19 cellular contexts compared by ENCODE assay signal in the genomic region with DNA sequence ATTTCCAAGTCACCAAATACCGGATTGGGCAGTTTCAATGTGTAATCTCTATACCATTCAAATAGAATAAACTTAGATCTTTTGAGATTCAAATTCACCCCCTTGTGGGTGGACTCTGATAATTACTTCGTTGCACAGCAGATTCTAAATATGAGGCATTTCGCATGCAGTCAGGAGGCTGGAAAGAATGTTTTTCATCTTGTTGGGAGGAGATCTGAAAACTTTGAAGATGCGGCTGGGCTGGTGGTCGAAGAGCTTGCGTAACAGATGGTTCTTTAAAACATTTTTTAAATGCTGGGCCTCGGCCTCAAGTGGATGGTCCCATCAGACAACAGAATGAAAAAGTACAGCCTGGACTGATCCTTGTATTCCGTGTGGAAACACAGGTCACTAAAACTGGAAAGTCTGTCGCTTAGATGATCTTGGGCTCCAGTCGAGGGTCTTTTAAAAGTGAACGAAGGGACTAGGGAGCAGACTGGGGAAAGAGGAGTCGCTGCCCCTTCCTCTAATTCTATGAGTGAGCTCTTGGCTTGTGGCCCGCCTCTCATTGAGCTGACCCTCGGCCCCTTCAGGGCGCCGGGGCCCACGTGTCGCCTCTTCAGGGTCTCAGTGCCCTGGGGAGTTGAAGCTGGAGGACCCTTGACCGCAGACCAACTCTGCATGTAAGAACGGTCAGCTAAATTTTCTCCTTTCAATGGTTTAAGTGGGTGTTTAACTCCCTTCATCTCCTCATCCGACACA. TPM values are rescaled to one million over a fixed set of nuclear protein-coding genes. Genes with fewer than 3 reads are reported as not detected.
DNase-seq lines count a peak whose midpoint lies in the region; ATAC-seq and TF ChIP-seq lines count a peak whose summit lies in the region.
"Had no signal": no experiment of that assay in that cellular context is flagged by ENCODE, and none has a peak within 500 bp of the region (broad histone marks: within the 10 kb centered on the region; RNA-seq: fewer than 3 reads in every experiment).

No MANE protein-coding gene starts in this region.

- H3K27ac ChIP-seq in CD8-positive, alpha-beta T cell (ENCODE audit: low read depth, low read length) = no peak overlapping the region
- no peak overlapping the region for H3K27ac ChIP-seq in MM.1S (ENCODE audit: low read length)
- H3K27ac ChIP-seq: BLaER1, HL-60, WERI-Rb-1 had no signal

- H2AFZ ChIP-seq in MM.1S (ENCODE audit: low read length) = no peak overlapping the region

- no peak for TF ChIP-seq CTCF in CD8-positive, alpha-beta T cell (IDR thresholded peaks at IDR 0.05)
- no peak for TF ChIP-seq CTCF in nephron progenitor cell (IDR thresholded peaks at IDR 0.05)
- no peak for TF ChIP-seq CTCF in MM.1S (IDR thresholded peaks at IDR 0.05; ENCODE audit: low read length)

- no peaks in the 10 kb centered on the region for H4K20me1 ChIP-seq in MM.1S (ENCODE audit: insufficient read depth, low read length)

- peaks cover 56% of the 10 kb centered on the region for H3K27me3 Mint-ChIP-seq in CD8-positive, alpha-beta T cell (ENCODE audit: low read depth)
- H3K27me3 Mint-ChIP-seq in IgD-negative memory B cell (peaks cover 56% of the 10 kb centered on the region), nephron progenitor cell (ENCODE audit: low read depth, poor library complexity) (peaks cover 34% of the 10 kb centered on the region)

- peaks cover 65% of the 10 kb centered on the region for H3K27me3 ChIP-seq in CD8-positive, alpha-beta T cell (ENCODE audit: insufficient read depth, low read length)
- peaks cover 82% of the 10 kb centered on the region for H3K27me3 ChIP-seq in MM.1S (replicated peaks; ENCODE audit: insufficient read depth, low read length)

- peaks cover 39% of the 10 kb centered on the region for H3K4me1 Mint-ChIP-seq in CD8-positive, alpha-beta T cell (ENCODE audit: low read depth)
- H3K4me1 Mint-ChIP-seq in IgD-negative memory B cell = peaks cover 11 to 26% (median 24%) of the 10 kb centered on the region in 3 donors
- H3K4me1 Mint-ChIP-seq in nephron progenitor cell = peaks cover 28% of the 10 kb centered on the region

- H3K4me1 ChIP-seq in CD8-positive, alpha-beta T cell (ENCODE audit: insufficient read depth, low read length) = peaks cover 39% of the 10 kb centered on the region
- peaks cover 3% of the 10 kb centered on the region; the same call in 1 of the 2 replicates for H3K4me1 ChIP-seq in MM.1S (ENCODE audit: low read length)

- H3K79me2 ChIP-seq in MM.1S (ENCODE audit: low read length) = no peaks in the 10 kb centered on the region

- POLR2A ChIA-PET in CD8-positive, alpha-beta T cell (lab: Charles Lee) = no interaction called here

- no peak overlapping the region for H3K4me3 ChIP-seq in CD8-positive, alpha-beta T cell (ENCODE audit: low read depth, low read length)
- H3K4me3 ChIP-seq in iPS-11a (ENCODE audit: low read depth, low read length) (peak overlapping the region; percentile 20), MM.1S (ENCODE audit: low read length) (no peak overlapping the region)

- H3K9me2 ChIP-seq in MM.1S (replicated peaks; ENCODE audit: insufficient read depth, low read length) = no peaks in the 10 kb centered on the region

- no peaks in the 10 kb centered on the region for H3K9me3 Mint-ChIP-seq in CD8-positive, alpha-beta T cell
- H3K9me3 Mint-ChIP-seq in IgD-negative memory B cell (peaks cover 0 to 1% (median 0%) of the 10 kb centered on the region in 3 donors), nephron progenitor cell (no peaks in the 10 kb centered on the region)
- H3K9me3 Mint-ChIP-seq: activated naive CD4-positive, alpha-beta T cell treated with anti-CD3 and anti-CD28 coated beads for 36 hours had no signal

- intact Hi-C loops in CD8-positive, alpha-beta T cell (cut with DNase I, micrococcal nuclease) = no loop called here

- no peak for DNase-seq in CD8-positive, alpha-beta T cell
- DNase-seq in nephron progenitor cell (no peak), ecto neural progenitor cell (ENCODE audit: low spot score) (no peak), MM.1S (no peak)
- DNase-seq: activated naive CD4-positive, alpha-beta T cell treated with anti-CD3 and anti-CD28 coated beads for 36 hours; cerebellar nuclear complex; EL; erythroblast; head of caudate nucleus; mammary epithelial cell; NCI-H2107; NK-92 treated with Interleukin-12 subunit alpha and Interleukin-12 subunit beta, amount 100 ng/mL, for 24 hours; WERI-Rb-1 had no signal

- no peaks in the 10 kb centered on the region for H3K9me3 ChIP-seq in CD8-positive, alpha-beta T cell (ENCODE audit: low read length)
- H3K9me3 ChIP-seq in MM.1S (replicated peaks; ENCODE audit: insufficient read depth, low read length) = no peaks in the 10 kb centered on the region

- no peak overlapping the region for H3K27ac Mint-ChIP-seq in CD8-positive, alpha-beta T cell
- H3K27ac Mint-ChIP-seq in IgD-negative memory B cell (peak overlapping the region in 2 of 3 donors; percentile 54 to 57), nephron progenitor cell (no peak overlapping the region)
- H3K27ac Mint-ChIP-seq: activated naive CD4-positive, alpha-beta T cell treated with anti-CD3 and anti-CD28 coated beads for 36 hours had no signal

- no peak overlapping the region for H3K4me2 ChIP-seq in MM.1S (ENCODE audit: low read depth, low read length)

- no peaks in the 10 kb centered on the region for H3K36me3 Mint-ChIP-seq in CD8-positive, alpha-beta T cell
- H3K36me3 Mint-ChIP-seq in IgD-negative memory B cell (no peaks in the 10 kb centered on the region), nephron progenitor cell (ENCODE audit: low read depth) (no peaks in the 10 kb centered on the region)

- peak overlapping the region; percentile 27 for H3K4me3 Mint-ChIP-seq in CD8-positive, alpha-beta T cell
- H3K4me3 Mint-ChIP-seq in IgD-negative memory B cell (peak overlapping the region; percentile 22 to 64 (median 49)), nephron progenitor cell (peak overlapping the region; percentile 81)

- H3K36me3 ChIP-seq in CD8-positive, alpha-beta T cell (ENCODE audit: insufficient read depth, low read length) = no peaks in the 10 kb centered on the region
- no peaks in the 10 kb centered on the region for H3K36me3 ChIP-seq in MM.1S (replicated peaks; ENCODE audit: insufficient read depth, low read length)
- H3K36me3 ChIP-seq: BLaER1, WERI-Rb-1 had no signal

- H3K9ac ChIP-seq in MM.1S (ENCODE audit: low read length) = no peak overlapping the region

- H3F3A ChIP-seq in MM.1S (ENCODE audit: insufficient read depth, low read length) = no peaks in the 10 kb centered on the region

- CTCF ChIA-PET in CD8-positive, alpha-beta T cell (lab: Charles Lee) = interaction anchor here (1.3 kb wide), 1 partner anchor 11 kb away, joined by 3 read pairs; no protein-coding TSS in a partner anchor

- no peak for ATAC-seq in CD8-positive, alpha-beta T cell
- no peak for ATAC-seq in GM18909 (IDR thresholded peaks at IDR 0.05; ENCODE audit: poor library complexity, unreplicated experiment)
- no peak for ATAC-seq in GM19455 (IDR thresholded peaks at IDR 0.05; ENCODE audit: unreplicated experiment)

RNA-seq across cellular contexts. Expression of a gene that starts 10.6 kb away (rescaled TPM):
- total RNA-seq in CD8-positive, alpha-beta T cell = not detected
- polyA plus RNA-seq in IgD-negative memory B cell = 0.09 TPM
- total RNA-seq: activated naive CD4-positive, alpha-beta T cell treated with anti-CD3 and anti-CD28 coated beads for 36 hours; mammary epithelial cell had no signal
- polyA plus RNA-seq: mammary epithelial cell had no signal

Comparison
In these comparisons a context has a peak if more than half of its experiments do, and no peak if none do; other contexts are left out.
1. H3K27ac Mint-ChIP-seq: peak in IgD-negative memory B cell (2 of 3); none in CD8-positive, alpha-beta T cell (single experiment) and nephron progenitor cell (single experiment).
2. H3K4me3 Mint-ChIP-seq: peak in every context shown above with its lines; median percentile 81 in nephron progenitor cell; 49 in IgD-negative memory B cell; 27 in CD8-positive, alpha-beta T cell.